ENCODE assay signal across 8 cellular contexts in genomic region chr16:48536600-48537200, GRCh38.
A peak's percentile ranks its signal among the peaks of the same experiment; 100 is the strongest.
DNase-seq lines count a peak whose midpoint lies in the region; ATAC-seq, FAIRE-seq and TF ChIP-seq lines count a peak whose summit lies in the region.

No MANE protein-coding gene starts in this region.

- ATAC-seq in GM18907 (IDR thresholded peaks at IDR 0.05; ENCODE audit: unreplicated experiment) (peak; percentile 20), HG03045 (IDR thresholded peaks at IDR 0.05; ENCODE audit: unreplicated experiment) (peak; percentile 14), natural killer cell (peak in 2 of 3 donors; percentile 27 to 43)

- TF ChIP-seq CTCF in astrocyte (IDR thresholded peaks at IDR 0.05; ENCODE audit: insufficient read depth, low read depth, low read length), result no peak
- TF ChIP-seq CTCF in natural killer cell (IDR thresholded peaks at IDR 0.05), result no peak

- DNase-seq in astrocyte (ENCODE audit: low read depth) (no peak), natural killer cell (no peak), NCI-H2171 treated with DMSO at 0.1 percent for 48 hours (lab: John Stamatoyannopoulos, UW) (no peak), NCI-H2227 (lab: John Stamatoyannopoulos, UW; ENCODE audit: unreplicated experiment) (no peak), erythroblast (lab: John Stamatoyannopoulos, UW) (no peak), HuH-7 (ENCODE audit: low spot score) (no peak)

- H3K9ac ChIP-seq in astrocyte (ENCODE audit: low read length), result peak overlapping the region; percentile 10

- H3K36me3 Mint-ChIP-seq in astrocyte (ENCODE audit: low read depth, unreplicated experiment), result peaks cover 3% of the 10 kb centered on the region
- no peaks in the 10 kb centered on the region for H3K36me3 Mint-ChIP-seq in natural killer cell

- H3K36me3 ChIP-seq in astrocyte (ENCODE audit: insufficient read depth, low read length), result peaks cover 4% of the 10 kb centered on the region

- H3K4me3 Mint-ChIP-seq in astrocyte (ENCODE audit: unreplicated experiment), result peak overlapping the region; percentile 20
- peak overlapping the region; percentile 28 for H3K4me3 Mint-ChIP-seq in natural killer cell

- peaks cover 12% of the 10 kb centered on the region for H4K20me1 ChIP-seq in astrocyte (ENCODE audit: insufficient read depth, low read length)

- H3K9me3 ChIP-seq in astrocyte (ENCODE audit: insufficient read depth, low read depth, low read length), result no peaks in the 10 kb centered on the region

- H3K27ac ChIP-seq in astrocyte (ENCODE audit: low read depth, low read length), result no peak overlapping the region

- no peaks in the 10 kb centered on the region for H3K79me2 ChIP-seq in astrocyte (ENCODE audit: insufficient read depth, low read length)

- H3K4me3 ChIP-seq in astrocyte (ENCODE audit: insufficient read depth, low read depth, low read length), result no peak overlapping the region

- H3K4me1 Mint-ChIP-seq in astrocyte (ENCODE audit: low read depth, unreplicated experiment) (peaks cover 21% of the 10 kb centered on the region), natural killer cell (peaks cover 10 to 36% of the 10 kb centered on the region in 2 donors)

- intact Hi-C loops in natural killer cell (cut with micrococcal nuclease), result no loop called here

- peaks cover 11% of the 10 kb centered on the region for H3K4me1 ChIP-seq in astrocyte (ENCODE audit: insufficient read depth, low read length)

- H3K4me2 ChIP-seq in astrocyte (ENCODE audit: low read length), result peak overlapping the region; percentile 9

- no peak overlapping the region for H2AFZ ChIP-seq in astrocyte (ENCODE audit: low read depth, low read length)

- H3K27me3 ChIP-seq in astrocyte (ENCODE audit: insufficient read depth, low read length), result no peaks in the 10 kb centered on the region

- peaks cover 2% of the 10 kb centered on the region for H3K9me3 Mint-ChIP-seq in astrocyte (ENCODE audit: unreplicated experiment)
- H3K9me3 Mint-ChIP-seq in natural killer cell, result no peaks in the 10 kb centered on the region

- peak overlapping the region; percentile 66 for H3K27ac Mint-ChIP-seq in astrocyte (ENCODE audit: unreplicated experiment)
- H3K27ac Mint-ChIP-seq in natural killer cell, result peak overlapping the region; percentile 62 to 81

- FAIRE-seq in astrocyte (lab: Jason Lieb, UNC), result no peak

- TF ChIP-seq POLR2A in erythroblast (IDR thresholded peaks at IDR 0.05; ENCODE audit: low read length), result no peak

- H3K27me3 Mint-ChIP-seq in astrocyte (ENCODE audit: low read depth, unreplicated experiment) (no peaks in the 10 kb centered on the region), natural killer cell (ENCODE audit: low read depth in 2 of 2) (no peaks in the 10 kb centered on the region)
